ENCODE assay signal across 35 cellular contexts in genomic region chr19:18165794-18166544, GRCh38.
"Had no signal": no experiment of that assay in that cellular context is flagged by ENCODE, and none has a peak within 500 bp of the region (broad histone marks: within the 10 kb centered on the region; RNA-seq: fewer than 3 reads in every experiment).

No MANE protein-coding gene starts in this region.

- H3K4me3 ChIP-seq: MG63, SJSA1 had no signal

- H3K27ac ChIP-seq: brain microvascular endothelial cell, SJSA1, WERI-Rb-1 had no signal

- H3K4me1 Mint-ChIP-seq: activated T-helper 17 cell treated with anti-CD3 and anti-CD28 coated beads, Interleukin-2, amount 50 U/mL, for 72 hours had no signal

- H3K27me3 Mint-ChIP-seq: activated CD4-positive, alpha-beta T cell treated with anti-CD3 and anti-CD28 coated beads, Interleukin-2, amount 10 ng/mL, durations not matched to agents 24 days and 14 days; activated CD8-positive, alpha-beta T cell treated with anti-CD3 and anti-CD28 coated beads for 36 hours; activated naive CD8-positive, alpha-beta T cell treated with anti-CD3 and anti-CD28 coated beads for 36 hours; activated T-helper 17 cell treated with anti-CD3 and anti-CD28 coated beads, Interleukin-2, amount 50 U/mL, for 72 hours had no signal

- H3K9me3 ChIP-seq: MG63, SJSA1 had no signal

- ATAC-seq: activated CD8-positive, alpha-beta T cell treated with anti-CD3 and anti-CD28 coated beads for 36 hours; activated T-helper 17 cell treated with anti-CD3 and anti-CD28 coated beads, Interleukin-2, amount 50 U/mL, for 72 hours; Panc1 had no signal

- DNase-seq: activated CD4-positive, alpha-beta T cell treated with anti-CD3 and anti-CD28 coated beads for 1 hour; activated CD4-positive, alpha-beta T cell treated with anti-CD3 and anti-CD28 coated beads, Interleukin-2, amount 10 ng/mL, durations not matched to agents 24 days and 14 days; activated CD4-positive, alpha-beta T cell treated with anti-CD3 and anti-CD28 coated beads, Interleukin-2, amount 50 U/mL, for 4 hours; activated CD4-positive, CD25-positive, alpha-beta regulatory T cell; activated CD8-positive, alpha-beta T cell treated with anti-CD3 and anti-CD28 coated beads for 36 hours; activated effector memory CD4-positive, alpha-beta T cell treated with anti-CD3 and anti-CD28 coated beads, Interleukin-2, amount 50 U/mL, for 16 hours; activated naive CD4-positive, alpha-beta T cell; activated naive CD4-positive, alpha-beta T cell treated with anti-CD3 and anti-CD28 coated beads, Interleukin-2, amount 50 U/mL, for 16 hours; activated naive CD8-positive, alpha-beta T cell treated with anti-CD3 and anti-CD28 coated beads for 36 hours; activated T-cell treated with anti-CD3 and anti-CD28 coated beads, Interleukin-2, amount 50 U/mL, for 48 hours; amniotic stem cell; aorta; brain microvascular endothelial cell; central memory CD4-positive, alpha-beta T cell; Kasumi-1; KG1; MG63; NCI-H1048; NCI-H1105 treated with DMSO at 0.1 percent for 48 hours; NCI-H1436; NCI-H1694; NCI-H1930; NCI-H2081 treated with DMSO at 0.1 percent for 48 hours; NCI-H226; NCI-H446 treated with DMSO at 0.1 percent for 48 hours; NCI-H524; SHP77 treated with DMSO at 0.1 percent for 48 hours; SW 1271; T-helper 1 cell; T-helper 2 cell; T-helper 9 cell; WERI-Rb-1 had no signal

- H3K27ac Mint-ChIP-seq: activated CD4-positive, alpha-beta T cell treated with anti-CD3 and anti-CD28 coated beads, Interleukin-2, amount 10 ng/mL, durations not matched to agents 24 days and 14 days; activated CD8-positive, alpha-beta T cell treated with anti-CD3 and anti-CD28 coated beads for 36 hours; activated naive CD8-positive, alpha-beta T cell treated with anti-CD3 and anti-CD28 coated beads for 36 hours; activated T-helper 17 cell treated with anti-CD3 and anti-CD28 coated beads, Interleukin-2, amount 50 U/mL, for 72 hours had no signal

- H3K4me3 Mint-ChIP-seq: activated CD4-positive, alpha-beta T cell treated with anti-CD3 and anti-CD28 coated beads, Interleukin-2, amount 10 ng/mL, durations not matched to agents 24 days and 14 days; activated CD8-positive, alpha-beta T cell treated with anti-CD3 and anti-CD28 coated beads for 36 hours; activated naive CD8-positive, alpha-beta T cell treated with anti-CD3 and anti-CD28 coated beads for 36 hours; activated T-helper 17 cell treated with anti-CD3 and anti-CD28 coated beads, Interleukin-2, amount 50 U/mL, for 72 hours had no signal

- H3K9me3 Mint-ChIP-seq: activated CD4-positive, alpha-beta T cell treated with anti-CD3 and anti-CD28 coated beads, Interleukin-2, amount 10 ng/mL, durations not matched to agents 24 days and 14 days; activated CD8-positive, alpha-beta T cell treated with anti-CD3 and anti-CD28 coated beads for 36 hours; activated naive CD8-positive, alpha-beta T cell treated with anti-CD3 and anti-CD28 coated beads for 36 hours; activated T-helper 17 cell treated with anti-CD3 and anti-CD28 coated beads, Interleukin-2, amount 50 U/mL, for 72 hours had no signal

- H3K27me3 ChIP-seq: brain microvascular endothelial cell, MG63, SJSA1 had no signal
